ENCODE assay signal across 1 cellular context in the genomic region with DNA sequence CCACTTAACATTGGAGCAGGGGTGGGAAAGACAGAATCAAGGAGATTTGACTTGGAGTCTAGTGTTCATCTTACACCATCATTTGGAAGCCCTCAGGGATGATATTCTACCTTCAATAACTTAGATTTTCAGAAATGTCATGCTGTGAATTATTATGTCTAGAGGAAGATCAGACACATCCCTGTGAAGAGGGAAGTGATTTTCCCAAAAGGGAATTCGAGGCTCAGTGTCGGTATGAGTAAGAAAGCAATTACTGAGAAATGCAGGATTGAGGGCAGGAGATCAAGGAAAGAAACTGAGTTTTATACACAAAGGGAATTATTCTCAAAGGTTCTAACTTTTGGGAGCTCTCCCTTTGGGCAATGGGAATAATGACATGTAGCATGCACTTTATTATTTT.
TF ChIP-seq lines count a peak whose summit lies in the region.

No MANE protein-coding gene starts in this region.

TF ChIP-seq in K562, 482 proteins besides CTCF, POLR2A, EP300 and RAD21 (continued from another document):
- TF ChIP-seq FOXK1 (CRISPR knock-in tag; IDR thresholded peaks at IDR 0.05; ENCODE audit: borderline replicate concordance) = no peak
